ENCODE assay signal across 1 cellular context in genomic region chr2:206159346-206160123, GRCh38.
A peak's percentile ranks its signal among the peaks of the same experiment; 100 is the strongest.
TF ChIP-seq lines count a peak whose summit lies in the region.

Gene EEF1B2, plus strand, starts transcription at chr2:206159895. Its CDS starts 85 bp downstream, at chr2:206159980.
Gene NDUFS1, minus strand, starts transcription at chr2:206159444. Its CDS starts 5,766 bp downstream, at chr2:206153678.

TF ChIP-seq in SK-N-SH, 30 proteins besides CTCF, POLR2A, EP300 and RAD21 (continued from another document):
- TF ChIP-seq PBX3 (IDR thresholded peaks at IDR 0.05) (peak; percentile 47), USF2 (IDR thresholded peaks at IDR 0.05; ENCODE audit: borderline replicate concordance, low read depth, low read length) (no peak), RFX5 (IDR thresholded peaks at IDR 0.05; ENCODE audit: low read length) (no peak), POLR2AphosphoS5 (IDR thresholded peaks at IDR 0.05; ENCODE audit: low read depth, low read length) (peak; percentile 80), NRF1 (IDR thresholded peaks at IDR 0.05; ENCODE audit: low read depth, low read length) (no peak), FOSL2 (IDR thresholded peaks at IDR 0.05; ENCODE audit: borderline replicate concordance, low read depth) (no peak), MAX (IDR thresholded peaks at IDR 0.05; ENCODE audit: low read depth) (peak; percentile 62), ZBTB33 (IDR thresholded peaks at IDR 0.05; ENCODE audit: borderline replicate concordance, low read depth) (no peak), TEAD4 (IDR thresholded peaks at IDR 0.05; ENCODE audit: borderline replicate concordance, insufficient read depth) (no peak), RXRA (IDR thresholded peaks at IDR 0.05; ENCODE audit: borderline replicate concordance, low read depth) (0 out of 2 replicates have a peak, but pooled peaks have one; percentile 4), RCOR1 (IDR thresholded peaks at IDR 0.05; ENCODE audit: low read length) (no peak; the same call in 1 of the 2 replicates), TCF12 (IDR thresholded peaks at IDR 0.05) (peak; percentile 22; the same call in 1 of the 2 replicates), JUND (IDR thresholded peaks at IDR 0.05) (0 out of 2 replicates have a peak, but pooled peaks have one; percentile 2)
